1 cellular context compared by ENCODE assay signal in the genomic region with DNA sequence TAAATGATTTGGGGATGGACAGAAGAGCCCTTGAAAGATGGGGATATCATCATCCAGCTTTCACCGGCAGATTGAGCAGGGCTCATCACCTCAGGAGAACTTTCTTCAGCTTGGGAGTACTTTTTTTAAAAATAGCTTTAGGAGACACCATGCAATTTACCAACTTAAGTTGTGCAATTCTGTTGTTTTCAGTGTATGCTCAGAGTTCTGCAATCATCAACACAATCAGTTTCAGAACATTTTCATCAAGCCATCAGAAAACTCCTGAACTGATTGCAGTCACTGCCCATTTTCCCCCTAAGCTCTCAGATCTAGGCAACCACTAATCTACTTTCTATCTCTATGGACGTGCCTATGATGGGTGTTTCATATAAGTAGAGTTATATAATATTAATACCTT.
TF ChIP-seq lines count a peak whose summit lies in the region.

No MANE protein-coding gene starts in this region.

TF ChIP-seq in HepG2, 621 proteins besides CTCF, POLR2A, EP300 and RAD21 (continued from another document):
- TF ChIP-seq, protein P1, sequence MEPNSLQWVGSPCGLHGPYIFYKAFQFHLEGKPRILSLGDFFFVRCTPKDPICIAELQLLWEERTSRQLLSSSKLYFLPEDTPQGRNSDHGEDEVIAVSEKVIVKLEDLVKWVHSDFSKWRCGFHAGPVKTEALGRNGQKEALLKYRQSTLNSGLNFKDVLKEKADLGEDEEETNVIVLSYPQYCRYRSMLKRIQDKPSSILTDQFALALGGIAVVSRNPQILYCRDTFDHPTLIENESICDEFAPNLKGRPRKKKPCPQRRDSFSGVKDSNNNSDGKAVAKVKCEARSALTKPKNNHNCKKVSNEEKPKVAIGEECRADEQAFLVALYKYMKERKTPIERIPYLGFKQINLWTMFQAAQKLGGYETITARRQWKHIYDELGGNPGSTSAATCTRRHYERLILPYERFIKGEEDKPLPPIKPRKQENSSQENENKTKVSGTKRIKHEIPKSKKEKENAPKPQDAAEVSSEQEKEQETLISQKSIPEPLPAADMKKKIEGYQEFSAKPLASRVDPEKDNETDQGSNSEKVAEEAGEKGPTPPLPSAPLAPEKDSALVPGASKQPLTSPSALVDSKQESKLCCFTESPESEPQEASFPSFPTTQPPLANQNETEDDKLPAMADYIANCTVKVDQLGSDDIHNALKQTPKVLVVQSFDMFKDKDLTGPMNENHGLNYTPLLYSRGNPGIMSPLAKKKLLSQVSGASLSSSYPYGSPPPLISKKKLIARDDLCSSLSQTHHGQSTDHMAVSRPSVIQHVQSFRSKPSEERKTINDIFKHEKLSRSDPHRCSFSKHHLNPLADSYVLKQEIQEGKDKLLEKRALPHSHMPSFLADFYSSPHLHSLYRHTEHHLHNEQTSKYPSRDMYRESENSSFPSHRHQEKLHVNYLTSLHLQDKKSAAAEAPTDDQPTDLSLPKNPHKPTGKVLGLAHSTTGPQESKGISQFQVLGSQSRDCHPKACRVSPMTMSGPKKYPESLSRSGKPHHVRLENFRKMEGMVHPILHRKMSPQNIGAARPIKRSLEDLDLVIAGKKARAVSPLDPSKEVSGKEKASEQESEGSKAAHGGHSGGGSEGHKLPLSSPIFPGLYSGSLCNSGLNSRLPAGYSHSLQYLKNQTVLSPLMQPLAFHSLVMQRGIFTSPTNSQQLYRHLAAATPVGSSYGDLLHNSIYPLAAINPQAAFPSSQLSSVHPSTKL (CRISPR knock-in tag; IDR thresholded peaks at IDR 0.05) = no peak
TF ChIP-seq in HepG2: peak in this region for 8.
